2 cellular contexts compared by ENCODE assay signal in genomic region chr7:87580636-87581035, GRCh38.
TF ChIP-seq lines count a peak whose summit lies in the region.

No MANE protein-coding gene starts in this region.

TF ChIP-seq in GM23338, 12 proteins besides CTCF, POLR2A, EP300 and RAD21 (continued from another document):
- TF ChIP-seq, protein P1, sequence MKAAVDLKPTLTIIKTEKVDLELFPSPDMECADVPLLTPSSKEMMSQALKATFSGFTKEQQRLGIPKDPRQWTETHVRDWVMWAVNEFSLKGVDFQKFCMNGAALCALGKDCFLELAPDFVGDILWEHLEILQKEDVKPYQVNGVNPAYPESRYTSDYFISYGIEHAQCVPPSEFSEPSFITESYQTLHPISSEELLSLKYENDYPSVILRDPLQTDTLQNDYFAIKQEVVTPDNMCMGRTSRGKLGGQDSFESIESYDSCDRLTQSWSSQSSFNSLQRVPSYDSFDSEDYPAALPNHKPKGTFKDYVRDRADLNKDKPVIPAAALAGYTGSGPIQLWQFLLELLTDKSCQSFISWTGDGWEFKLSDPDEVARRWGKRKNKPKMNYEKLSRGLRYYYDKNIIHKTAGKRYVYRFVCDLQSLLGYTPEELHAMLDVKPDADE (IDR thresholded peaks at IDR 0.05) = no peak
- TF ChIP-seq ZNF114 (CRISPR knock-in tag; IDR thresholded peaks at IDR 0.05) = no peak
- no peak for TF ChIP-seq STAT1 (IDR thresholded peaks at IDR 0.05; ENCODE audit: unreplicated experiment)
- TF ChIP-seq CREB1 (CRISPR knock-in tag; IDR thresholded peaks at IDR 0.05; ENCODE audit: low read depth) = no peak
- TF ChIP-seq JUNB (IDR thresholded peaks at IDR 0.05; ENCODE audit: unreplicated experiment) = no peak
- TF ChIP-seq, protein P2, sequence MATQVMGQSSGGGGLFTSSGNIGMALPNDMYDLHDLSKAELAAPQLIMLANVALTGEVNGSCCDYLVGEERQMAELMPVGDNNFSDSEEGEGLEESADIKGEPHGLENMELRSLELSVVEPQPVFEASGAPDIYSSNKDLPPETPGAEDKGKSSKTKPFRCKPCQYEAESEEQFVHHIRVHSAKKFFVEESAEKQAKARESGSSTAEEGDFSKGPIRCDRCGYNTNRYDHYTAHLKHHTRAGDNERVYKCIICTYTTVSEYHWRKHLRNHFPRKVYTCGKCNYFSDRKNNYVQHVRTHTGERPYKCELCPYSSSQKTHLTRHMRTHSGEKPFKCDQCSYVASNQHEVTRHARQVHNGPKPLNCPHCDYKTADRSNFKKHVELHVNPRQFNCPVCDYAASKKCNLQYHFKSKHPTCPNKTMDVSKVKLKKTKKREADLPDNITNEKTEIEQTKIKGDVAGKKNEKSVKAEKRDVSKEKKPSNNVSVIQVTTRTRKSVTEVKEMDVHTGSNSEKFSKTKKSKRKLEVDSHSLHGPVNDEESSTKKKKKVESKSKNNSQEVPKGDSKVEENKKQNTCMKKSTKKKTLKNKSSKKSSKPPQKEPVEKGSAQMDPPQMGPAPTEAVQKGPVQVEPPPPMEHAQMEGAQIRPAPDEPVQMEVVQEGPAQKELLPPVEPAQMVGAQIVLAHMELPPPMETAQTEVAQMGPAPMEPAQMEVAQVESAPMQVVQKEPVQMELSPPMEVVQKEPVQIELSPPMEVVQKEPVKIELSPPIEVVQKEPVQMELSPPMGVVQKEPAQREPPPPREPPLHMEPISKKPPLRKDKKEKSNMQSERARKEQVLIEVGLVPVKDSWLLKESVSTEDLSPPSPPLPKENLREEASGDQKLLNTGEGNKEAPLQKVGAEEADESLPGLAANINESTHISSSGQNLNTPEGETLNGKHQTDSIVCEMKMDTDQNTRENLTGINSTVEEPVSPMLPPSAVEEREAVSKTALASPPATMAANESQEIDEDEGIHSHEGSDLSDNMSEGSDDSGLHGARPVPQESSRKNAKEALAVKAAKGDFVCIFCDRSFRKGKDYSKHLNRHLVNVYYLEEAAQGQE (IDR thresholded peaks at IDR 0.05; ENCODE audit: unreplicated experiment) = no peak
- no peak for TF ChIP-seq EZH2phosphoT487 (IDR thresholded peaks at IDR 0.05; ENCODE audit: unreplicated experiment)
- no peak for TF ChIP-seq ZNF462 (CRISPR knock-in tag; IDR thresholded peaks at IDR 0.05)
- TF ChIP-seq ZNF331 (CRISPR knock-in tag; IDR thresholded peaks at IDR 0.05; ENCODE audit: low read depth) = no peak
- no peak for TF ChIP-seq POLR2AphosphoS5 (IDR thresholded peaks at IDR 0.05; ENCODE audit: low read depth)

TF ChIP-seq in H1, 55 proteins besides CTCF, POLR2A, EP300 and RAD21 (continued from another document):
- TF ChIP-seq POLR2AphosphoS5 (IDR thresholded peaks at IDR 0.05; ENCODE audit: low read depth, low read length) = no peak
- TF ChIP-seq, protein P3, sequence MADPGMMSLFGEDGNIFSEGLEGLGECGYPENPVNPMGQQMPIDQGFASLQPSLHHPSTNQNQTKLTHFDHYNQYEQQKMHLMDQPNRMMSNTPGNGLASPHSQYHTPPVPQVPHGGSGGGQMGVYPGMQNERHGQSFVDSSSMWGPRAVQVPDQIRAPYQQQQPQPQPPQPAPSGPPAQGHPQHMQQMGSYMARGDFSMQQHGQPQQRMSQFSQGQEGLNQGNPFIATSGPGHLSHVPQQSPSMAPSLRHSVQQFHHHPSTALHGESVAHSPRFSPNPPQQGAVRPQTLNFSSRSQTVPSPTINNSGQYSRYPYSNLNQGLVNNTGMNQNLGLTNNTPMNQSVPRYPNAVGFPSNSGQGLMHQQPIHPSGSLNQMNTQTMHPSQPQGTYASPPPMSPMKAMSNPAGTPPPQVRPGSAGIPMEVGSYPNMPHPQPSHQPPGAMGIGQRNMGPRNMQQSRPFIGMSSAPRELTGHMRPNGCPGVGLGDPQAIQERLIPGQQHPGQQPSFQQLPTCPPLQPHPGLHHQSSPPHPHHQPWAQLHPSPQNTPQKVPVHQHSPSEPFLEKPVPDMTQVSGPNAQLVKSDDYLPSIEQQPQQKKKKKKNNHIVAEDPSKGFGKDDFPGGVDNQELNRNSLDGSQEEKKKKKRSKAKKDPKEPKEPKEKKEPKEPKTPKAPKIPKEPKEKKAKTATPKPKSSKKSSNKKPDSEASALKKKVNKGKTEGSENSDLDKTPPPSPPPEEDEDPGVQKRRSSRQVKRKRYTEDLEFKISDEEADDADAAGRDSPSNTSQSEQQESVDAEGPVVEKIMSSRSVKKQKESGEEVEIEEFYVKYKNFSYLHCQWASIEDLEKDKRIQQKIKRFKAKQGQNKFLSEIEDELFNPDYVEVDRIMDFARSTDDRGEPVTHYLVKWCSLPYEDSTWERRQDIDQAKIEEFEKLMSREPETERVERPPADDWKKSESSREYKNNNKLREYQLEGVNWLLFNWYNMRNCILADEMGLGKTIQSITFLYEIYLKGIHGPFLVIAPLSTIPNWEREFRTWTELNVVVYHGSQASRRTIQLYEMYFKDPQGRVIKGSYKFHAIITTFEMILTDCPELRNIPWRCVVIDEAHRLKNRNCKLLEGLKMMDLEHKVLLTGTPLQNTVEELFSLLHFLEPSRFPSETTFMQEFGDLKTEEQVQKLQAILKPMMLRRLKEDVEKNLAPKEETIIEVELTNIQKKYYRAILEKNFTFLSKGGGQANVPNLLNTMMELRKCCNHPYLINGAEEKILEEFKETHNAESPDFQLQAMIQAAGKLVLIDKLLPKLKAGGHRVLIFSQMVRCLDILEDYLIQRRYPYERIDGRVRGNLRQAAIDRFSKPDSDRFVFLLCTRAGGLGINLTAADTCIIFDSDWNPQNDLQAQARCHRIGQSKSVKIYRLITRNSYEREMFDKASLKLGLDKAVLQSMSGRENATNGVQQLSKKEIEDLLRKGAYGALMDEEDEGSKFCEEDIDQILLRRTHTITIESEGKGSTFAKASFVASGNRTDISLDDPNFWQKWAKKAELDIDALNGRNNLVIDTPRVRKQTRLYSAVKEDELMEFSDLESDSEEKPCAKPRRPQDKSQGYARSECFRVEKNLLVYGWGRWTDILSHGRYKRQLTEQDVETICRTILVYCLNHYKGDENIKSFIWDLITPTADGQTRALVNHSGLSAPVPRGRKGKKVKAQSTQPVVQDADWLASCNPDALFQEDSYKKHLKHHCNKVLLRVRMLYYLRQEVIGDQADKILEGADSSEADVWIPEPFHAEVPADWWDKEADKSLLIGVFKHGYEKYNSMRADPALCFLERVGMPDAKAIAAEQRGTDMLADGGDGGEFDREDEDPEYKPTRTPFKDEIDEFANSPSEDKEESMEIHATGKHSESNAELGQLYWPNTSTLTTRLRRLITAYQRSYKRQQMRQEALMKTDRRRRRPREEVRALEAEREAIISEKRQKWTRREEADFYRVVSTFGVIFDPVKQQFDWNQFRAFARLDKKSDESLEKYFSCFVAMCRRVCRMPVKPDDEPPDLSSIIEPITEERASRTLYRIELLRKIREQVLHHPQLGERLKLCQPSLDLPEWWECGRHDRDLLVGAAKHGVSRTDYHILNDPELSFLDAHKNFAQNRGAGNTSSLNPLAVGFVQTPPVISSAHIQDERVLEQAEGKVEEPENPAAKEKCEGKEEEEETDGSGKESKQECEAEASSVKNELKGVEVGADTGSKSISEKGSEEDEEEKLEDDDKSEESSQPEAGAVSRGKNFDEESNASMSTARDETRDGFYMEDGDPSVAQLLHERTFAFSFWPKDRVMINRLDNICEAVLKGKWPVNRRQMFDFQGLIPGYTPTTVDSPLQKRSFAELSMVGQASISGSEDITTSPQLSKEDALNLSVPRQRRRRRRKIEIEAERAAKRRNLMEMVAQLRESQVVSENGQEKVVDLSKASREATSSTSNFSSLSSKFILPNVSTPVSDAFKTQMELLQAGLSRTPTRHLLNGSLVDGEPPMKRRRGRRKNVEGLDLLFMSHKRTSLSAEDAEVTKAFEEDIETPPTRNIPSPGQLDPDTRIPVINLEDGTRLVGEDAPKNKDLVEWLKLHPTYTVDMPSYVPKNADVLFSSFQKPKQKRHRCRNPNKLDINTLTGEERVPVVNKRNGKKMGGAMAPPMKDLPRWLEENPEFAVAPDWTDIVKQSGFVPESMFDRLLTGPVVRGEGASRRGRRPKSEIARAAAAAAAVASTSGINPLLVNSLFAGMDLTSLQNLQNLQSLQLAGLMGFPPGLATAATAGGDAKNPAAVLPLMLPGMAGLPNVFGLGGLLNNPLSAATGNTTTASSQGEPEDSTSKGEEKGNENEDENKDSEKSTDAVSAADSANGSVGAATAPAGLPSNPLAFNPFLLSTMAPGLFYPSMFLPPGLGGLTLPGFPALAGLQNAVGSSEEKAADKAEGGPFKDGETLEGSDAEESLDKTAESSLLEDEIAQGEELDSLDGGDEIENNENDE (IDR thresholded peaks at IDR 0.05; ENCODE audit: insufficient replicate concordance, low read length) = no peak
- no peak for TF ChIP-seq GTF2F1 (IDR thresholded peaks at IDR 0.05; ENCODE audit: borderline replicate concordance, low read depth, low read length)
- no peak for TF ChIP-seq BCL11A (IDR thresholded peaks at IDR 0.05; ENCODE audit: low read depth in 2 of 2, low read length in 2 of 2)
TF ChIP-seq in H1: peak in this region for 0.
